In genomic region chr15:96354731-96355560, GRCh38 we compare ENCODE assay signal across 1 cellular context.
TF ChIP-seq lines count a peak whose summit lies in the region.

No MANE protein-coding gene starts in this region.

TF ChIP-seq in HEK293, 187 proteins besides CTCF, POLR2A, EP300 and RAD21 (continued from another document):
- peak; percentile 13; the same call in 1 of the 2 replicates for TF ChIP-seq ZBTB11 (tag by site-specific recombination; conservative IDR thresholded peaks at IDR 0.05; ENCODE audit: low read depth)
- peak; percentile 14; the same call in 1 of the 2 replicates for TF ChIP-seq ZXDB (tag by site-specific recombination; IDR thresholded peaks at IDR 0.05)
- TF ChIP-seq ZNF10 (tag by site-specific recombination; IDR thresholded peaks at IDR 0.05), result no peak
- TF ChIP-seq MEIS1 (CRISPR knock-in tag; IDR thresholded peaks at IDR 0.05; ENCODE audit: borderline replicate concordance), result no peak
- TF ChIP-seq ZNF138 (tag by site-specific recombination; IDR thresholded peaks at IDR 0.05; ENCODE audit: borderline replicate concordance), result no peak
- TF ChIP-seq ZSCAN5A (tag by site-specific recombination; IDR thresholded peaks at IDR 0.05), result no peak
- TF ChIP-seq ZNF114 (tag by site-specific recombination; IDR thresholded peaks at IDR 0.05), result no peak
- TF ChIP-seq GLIS2 (tag by site-specific recombination; IDR thresholded peaks at IDR 0.05), result 0 out of 2 replicates have a peak, but pooled peaks have one; percentile 8
- TF ChIP-seq ZNF311 (tag by site-specific recombination; IDR thresholded peaks at IDR 0.05; ENCODE audit: borderline replicate concordance), result no peak
- no peak for TF ChIP-seq GLI2 (tag by site-specific recombination; IDR thresholded peaks at IDR 0.05; ENCODE audit: borderline replicate concordance, low read depth)
- no peak for TF ChIP-seq ZNF514 (tag by site-specific recombination; IDR thresholded peaks at IDR 0.05)
- no peak for TF ChIP-seq ZSCAN30 (tag by site-specific recombination; IDR thresholded peaks at IDR 0.05)
- no peak for TF ChIP-seq ZSCAN23 (tag by site-specific recombination; IDR thresholded peaks at IDR 0.05)
- peak; percentile 35; the same call in 1 of the 2 replicates for TF ChIP-seq ZBTB17 (tag by site-specific recombination; IDR thresholded peaks at IDR 0.05)
- TF ChIP-seq ZNF560 (tag by site-specific recombination; IDR thresholded peaks at IDR 0.05; ENCODE audit: borderline replicate concordance), result no peak
- TF ChIP-seq ZNF473 (tag by site-specific recombination; IDR thresholded peaks at IDR 0.05), result no peak
- no peak for TF ChIP-seq ZNF621 (tag by site-specific recombination; IDR thresholded peaks at IDR 0.05)
- no peak for TF ChIP-seq ZNF354C (tag by site-specific recombination; IDR thresholded peaks at IDR 0.05; ENCODE audit: borderline replicate concordance, low read depth)
- no peak for TF ChIP-seq ZNF707 (tag by site-specific recombination; IDR thresholded peaks at IDR 0.05)
- no peak for TF ChIP-seq FEZF1 (tag by site-specific recombination; IDR thresholded peaks at IDR 0.05)
